1 cellular context compared by ENCODE assay signal in genomic region chr11:95081010-95081409, GRCh38.
TF ChIP-seq lines count a peak whose summit lies in the region.

No MANE protein-coding gene starts in this region.

TF ChIP-seq in HCT116, 20 proteins besides CTCF, POLR2A, EP300 and RAD21 (continued from another document):
- TF ChIP-seq, protein P1, sequence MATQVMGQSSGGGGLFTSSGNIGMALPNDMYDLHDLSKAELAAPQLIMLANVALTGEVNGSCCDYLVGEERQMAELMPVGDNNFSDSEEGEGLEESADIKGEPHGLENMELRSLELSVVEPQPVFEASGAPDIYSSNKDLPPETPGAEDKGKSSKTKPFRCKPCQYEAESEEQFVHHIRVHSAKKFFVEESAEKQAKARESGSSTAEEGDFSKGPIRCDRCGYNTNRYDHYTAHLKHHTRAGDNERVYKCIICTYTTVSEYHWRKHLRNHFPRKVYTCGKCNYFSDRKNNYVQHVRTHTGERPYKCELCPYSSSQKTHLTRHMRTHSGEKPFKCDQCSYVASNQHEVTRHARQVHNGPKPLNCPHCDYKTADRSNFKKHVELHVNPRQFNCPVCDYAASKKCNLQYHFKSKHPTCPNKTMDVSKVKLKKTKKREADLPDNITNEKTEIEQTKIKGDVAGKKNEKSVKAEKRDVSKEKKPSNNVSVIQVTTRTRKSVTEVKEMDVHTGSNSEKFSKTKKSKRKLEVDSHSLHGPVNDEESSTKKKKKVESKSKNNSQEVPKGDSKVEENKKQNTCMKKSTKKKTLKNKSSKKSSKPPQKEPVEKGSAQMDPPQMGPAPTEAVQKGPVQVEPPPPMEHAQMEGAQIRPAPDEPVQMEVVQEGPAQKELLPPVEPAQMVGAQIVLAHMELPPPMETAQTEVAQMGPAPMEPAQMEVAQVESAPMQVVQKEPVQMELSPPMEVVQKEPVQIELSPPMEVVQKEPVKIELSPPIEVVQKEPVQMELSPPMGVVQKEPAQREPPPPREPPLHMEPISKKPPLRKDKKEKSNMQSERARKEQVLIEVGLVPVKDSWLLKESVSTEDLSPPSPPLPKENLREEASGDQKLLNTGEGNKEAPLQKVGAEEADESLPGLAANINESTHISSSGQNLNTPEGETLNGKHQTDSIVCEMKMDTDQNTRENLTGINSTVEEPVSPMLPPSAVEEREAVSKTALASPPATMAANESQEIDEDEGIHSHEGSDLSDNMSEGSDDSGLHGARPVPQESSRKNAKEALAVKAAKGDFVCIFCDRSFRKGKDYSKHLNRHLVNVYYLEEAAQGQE (IDR thresholded peaks at IDR 0.05; ENCODE audit: low read depth): no peak
- TF ChIP-seq SIN3A (IDR thresholded peaks at IDR 0.05; ENCODE audit: low read depth): no peak
- no peak for TF ChIP-seq EZH2 (IDR thresholded peaks at IDR 0.05)
- no peak for TF ChIP-seq TCF7L2 (IDR thresholded peaks at IDR 0.05; ENCODE audit: borderline replicate concordance, extremely low read depth, insufficient read depth, insufficient read length)
- no peak for TF ChIP-seq CEBPB (IDR thresholded peaks at IDR 0.05; ENCODE audit: low read depth)
- TF ChIP-seq CBX3 (IDR thresholded peaks at IDR 0.05; ENCODE audit: low read depth): no peak
- no peak for TF ChIP-seq YY1 (IDR thresholded peaks at IDR 0.05; ENCODE audit: extremely low read depth, insufficient replicate concordance, low read depth, low read length)
